1 cellular context compared by ENCODE assay signal in the genomic region with DNA sequence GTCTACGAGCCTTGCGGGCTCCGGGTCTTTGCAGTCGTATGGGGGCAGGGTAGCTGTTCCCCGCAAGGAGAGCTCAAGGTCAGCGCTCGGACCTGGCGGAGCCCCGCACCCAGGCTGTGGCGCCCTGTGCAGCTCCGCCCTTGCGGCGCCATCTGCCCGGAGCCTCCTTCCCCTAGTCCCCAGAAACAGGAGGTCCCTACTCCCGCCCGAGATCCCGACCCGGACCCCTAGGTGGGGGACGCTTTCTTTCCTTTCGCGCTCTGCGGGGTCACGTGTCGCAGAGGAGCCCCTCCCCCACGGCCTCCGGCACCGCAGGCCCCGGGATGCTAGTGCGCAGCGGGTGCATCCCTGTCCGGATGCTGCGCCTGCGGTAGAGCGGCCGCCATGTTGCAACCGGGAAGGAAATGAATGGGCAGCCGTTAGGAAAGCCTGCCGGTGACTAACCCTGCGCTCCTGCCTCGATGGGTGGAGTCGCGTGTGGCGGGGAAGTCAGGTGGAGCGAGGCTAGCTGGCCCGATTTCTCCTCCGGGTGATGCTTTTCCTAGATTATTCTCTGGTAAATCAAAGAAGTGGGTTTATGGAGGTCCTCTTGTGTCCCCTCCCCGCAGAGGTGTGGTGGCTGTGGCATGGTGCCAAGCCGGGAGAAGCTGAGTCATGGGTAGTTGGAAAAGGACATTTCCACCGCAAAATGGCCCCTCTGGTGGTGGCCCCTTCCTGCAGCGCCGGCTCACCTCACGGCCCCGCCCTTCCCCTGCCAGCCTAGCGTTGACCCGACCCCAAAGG.
TF ChIP-seq lines count a peak whose summit lies in the region.

No MANE protein-coding gene starts in this region.

TF ChIP-seq in Ishikawa, 13 proteins besides CTCF, POLR2A, EP300 and RAD21 (continued from another document):
- TF ChIP-seq, protein P1, sequence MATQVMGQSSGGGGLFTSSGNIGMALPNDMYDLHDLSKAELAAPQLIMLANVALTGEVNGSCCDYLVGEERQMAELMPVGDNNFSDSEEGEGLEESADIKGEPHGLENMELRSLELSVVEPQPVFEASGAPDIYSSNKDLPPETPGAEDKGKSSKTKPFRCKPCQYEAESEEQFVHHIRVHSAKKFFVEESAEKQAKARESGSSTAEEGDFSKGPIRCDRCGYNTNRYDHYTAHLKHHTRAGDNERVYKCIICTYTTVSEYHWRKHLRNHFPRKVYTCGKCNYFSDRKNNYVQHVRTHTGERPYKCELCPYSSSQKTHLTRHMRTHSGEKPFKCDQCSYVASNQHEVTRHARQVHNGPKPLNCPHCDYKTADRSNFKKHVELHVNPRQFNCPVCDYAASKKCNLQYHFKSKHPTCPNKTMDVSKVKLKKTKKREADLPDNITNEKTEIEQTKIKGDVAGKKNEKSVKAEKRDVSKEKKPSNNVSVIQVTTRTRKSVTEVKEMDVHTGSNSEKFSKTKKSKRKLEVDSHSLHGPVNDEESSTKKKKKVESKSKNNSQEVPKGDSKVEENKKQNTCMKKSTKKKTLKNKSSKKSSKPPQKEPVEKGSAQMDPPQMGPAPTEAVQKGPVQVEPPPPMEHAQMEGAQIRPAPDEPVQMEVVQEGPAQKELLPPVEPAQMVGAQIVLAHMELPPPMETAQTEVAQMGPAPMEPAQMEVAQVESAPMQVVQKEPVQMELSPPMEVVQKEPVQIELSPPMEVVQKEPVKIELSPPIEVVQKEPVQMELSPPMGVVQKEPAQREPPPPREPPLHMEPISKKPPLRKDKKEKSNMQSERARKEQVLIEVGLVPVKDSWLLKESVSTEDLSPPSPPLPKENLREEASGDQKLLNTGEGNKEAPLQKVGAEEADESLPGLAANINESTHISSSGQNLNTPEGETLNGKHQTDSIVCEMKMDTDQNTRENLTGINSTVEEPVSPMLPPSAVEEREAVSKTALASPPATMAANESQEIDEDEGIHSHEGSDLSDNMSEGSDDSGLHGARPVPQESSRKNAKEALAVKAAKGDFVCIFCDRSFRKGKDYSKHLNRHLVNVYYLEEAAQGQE (IDR thresholded peaks at IDR 0.05; ENCODE audit: low read depth) = 0 out of 2 replicates have a peak, but pooled peaks have one; percentile 5
- TF ChIP-seq ZBTB7A (IDR thresholded peaks at IDR 0.05; ENCODE audit: low read depth) (0 out of 2 replicates have a peak, but pooled peaks have one; percentile 4), TCF12 (IDR thresholded peaks at IDR 0.05; ENCODE audit: low read depth) (peak; percentile 23; the same call in 1 of the 2 replicates), YY1 (IDR thresholded peaks at IDR 0.05; ENCODE audit: low read depth) (peak; percentile 91), TEAD4 (IDR thresholded peaks at IDR 0.05) (no peak)
- TF ChIP-seq, protein P2, sequence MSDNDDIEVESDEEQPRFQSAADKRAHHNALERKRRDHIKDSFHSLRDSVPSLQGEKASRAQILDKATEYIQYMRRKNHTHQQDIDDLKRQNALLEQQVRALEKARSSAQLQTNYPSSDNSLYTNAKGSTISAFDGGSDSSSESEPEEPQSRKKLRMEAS (IDR thresholded peaks at IDR 0.05) = peak; percentile 78
